In the genomic region with DNA sequence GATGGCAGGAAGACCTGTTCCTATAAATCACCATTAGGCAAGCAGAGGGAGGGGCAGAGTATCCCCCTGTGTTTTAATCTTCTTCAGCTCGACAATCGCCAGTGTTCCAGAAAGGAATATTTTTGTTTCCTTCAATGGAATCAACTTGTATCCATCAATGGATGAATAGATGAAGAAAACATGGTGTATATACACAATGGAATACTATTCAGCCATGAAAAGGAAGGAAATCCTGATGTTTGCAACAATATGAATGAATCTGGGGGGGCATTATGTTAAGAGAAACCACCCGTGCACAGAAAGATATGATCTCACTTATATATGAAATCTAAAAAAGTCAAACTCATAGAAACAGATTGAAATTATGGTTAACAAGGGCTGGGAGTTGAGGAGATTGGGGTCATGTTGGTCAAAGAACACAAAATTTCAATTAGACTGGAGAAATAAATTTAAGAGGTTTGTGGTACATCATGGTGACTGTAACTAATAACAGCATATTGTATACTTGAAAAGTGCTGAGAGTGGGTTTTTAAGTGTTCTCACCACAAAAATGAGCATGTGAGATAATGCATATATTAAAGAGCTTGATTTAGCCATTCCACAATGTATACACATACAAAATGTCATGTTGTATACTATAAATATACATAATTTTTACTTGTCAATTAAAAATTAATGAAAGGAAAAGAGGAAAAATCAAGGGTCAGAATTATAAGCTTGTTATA, we compare ENCODE assay signal across 21 cellular contexts.
"Had no signal": no experiment of that assay in that cellular context is flagged by ENCODE, and none has a peak within 500 bp of the region (broad histone marks: within the 10 kb centered on the region; RNA-seq: fewer than 3 reads in every experiment).

No MANE protein-coding gene starts in this region.

- H3K27ac Mint-ChIP-seq: dendritic cell treated with granulocyte-macrophage colony-stimulating factor and Interleukin-4, amounts not matched to agents 40 ng/mL and 50 ng/mL, for 4 days; memory B cell; naive thymus-derived CD8-positive, alpha-beta T cell; stimulated activated naive B cell treated with anti-CD40 and anti-IgM and Interleukin-4, amounts not matched to agents 10 μg/mL and 1 μg/mL and 100 μg/mL, for 72 hours; stimulated activated naive CD8-positive, alpha-beta T cell treated with anti-CD3 and anti-CD28 coated beads, Interleukin-15, Interleukin-2, amounts not matched to agents 100 ng/mL and 50 ng/mL, for 24 hours had no signal

- H3K36me3 ChIP-seq: colonic mucosa, ovary, thoracic aorta, tibial nerve, upper lobe of left lung had no signal

- H3K4me1 Mint-ChIP-seq: memory B cell; stimulated activated naive B cell treated with anti-CD40 and anti-IgM and Interleukin-4, amounts not matched to agents 10 μg/mL and 1 μg/mL and 100 μg/mL, for 72 hours had no signal

- H3K9me3 ChIP-seq: colonic mucosa, ovary, psoas muscle, thoracic aorta, tibial nerve, upper lobe of left lung had no signal

- H3K4me3 ChIP-seq: colonic mucosa, lung, ovary, psoas muscle, skin epidermis, thoracic aorta, tibial nerve, upper lobe of left lung had no signal

- ATAC-seq: naive thymus-derived CD8-positive, alpha-beta T cell; psoas muscle; right cardiac atrium; stimulated activated naive B cell treated with anti-CD40 and anti-IgM and Interleukin-4, amounts not matched to agents 10 μg/mL and 1 μg/mL and 100 μg/mL, for 72 hours had no signal

- H3K9me3 Mint-ChIP-seq: dendritic cell treated with granulocyte-macrophage colony-stimulating factor and Interleukin-4, amounts not matched to agents 40 ng/mL and 50 ng/mL, for 4 days; memory B cell; stimulated activated naive B cell treated with anti-CD40 and anti-IgM and Interleukin-4, amounts not matched to agents 10 μg/mL and 1 μg/mL and 100 μg/mL, for 72 hours; stimulated activated naive CD8-positive, alpha-beta T cell treated with anti-CD3 and anti-CD28 coated beads, Interleukin-15, Interleukin-2, amounts not matched to agents 100 ng/mL and 50 ng/mL, for 24 hours had no signal

- H3K27me3 ChIP-seq: colonic mucosa, ovary, tibial nerve, upper lobe of left lung had no signal

- H3K4me3 Mint-ChIP-seq: dendritic cell treated with granulocyte-macrophage colony-stimulating factor and Interleukin-4, amounts not matched to agents 40 ng/mL and 50 ng/mL, for 4 days; memory B cell; naive thymus-derived CD8-positive, alpha-beta T cell; stimulated activated naive B cell treated with anti-CD40 and anti-IgM and Interleukin-4, amounts not matched to agents 10 μg/mL and 1 μg/mL and 100 μg/mL, for 72 hours; stimulated activated naive CD8-positive, alpha-beta T cell treated with anti-CD3 and anti-CD28 coated beads, Interleukin-15, Interleukin-2, amounts not matched to agents 100 ng/mL and 50 ng/mL, for 24 hours had no signal

- H3K4me1 ChIP-seq: colonic mucosa, psoas muscle, upper lobe of left lung had no signal

- H3K27ac ChIP-seq: colonic mucosa, ovary, psoas muscle, skin epidermis, thoracic aorta, tibial nerve, upper lobe of left lung had no signal

- H3K36me3 Mint-ChIP-seq: memory B cell; naive thymus-derived CD8-positive, alpha-beta T cell; stimulated activated naive B cell treated with anti-CD40 and anti-IgM and Interleukin-4, amounts not matched to agents 10 μg/mL and 1 μg/mL and 100 μg/mL, for 72 hours had no signal

- DNase-seq: colonic mucosa; effector memory CD4-positive, alpha-beta T cell; head of caudate nucleus; midbrain; naive thymus-derived CD8-positive, alpha-beta T cell; occipital lobe; ovary; posterior cingulate gyrus; psoas muscle; right cardiac atrium; stimulated activated CD4-positive, alpha-beta T cell treated with anti-CD3 and anti-CD28 coated beads, Interleukin-15, amount 100 ng/mL, for 24 hours; stimulated activated CD4-positive, alpha-beta T cell treated with anti-CD3 and anti-CD28 coated beads, Interleukin-2, amount 100 ng/mL, for 48 hours; stimulated activated naive B cell treated with anti-CD40 and anti-IgM and Interleukin-4, amounts not matched to agents 10 μg/mL and 1 μg/mL and 100 μg/mL, for 72 hours; upper lobe of left lung had no signal
